In the genomic region with DNA sequence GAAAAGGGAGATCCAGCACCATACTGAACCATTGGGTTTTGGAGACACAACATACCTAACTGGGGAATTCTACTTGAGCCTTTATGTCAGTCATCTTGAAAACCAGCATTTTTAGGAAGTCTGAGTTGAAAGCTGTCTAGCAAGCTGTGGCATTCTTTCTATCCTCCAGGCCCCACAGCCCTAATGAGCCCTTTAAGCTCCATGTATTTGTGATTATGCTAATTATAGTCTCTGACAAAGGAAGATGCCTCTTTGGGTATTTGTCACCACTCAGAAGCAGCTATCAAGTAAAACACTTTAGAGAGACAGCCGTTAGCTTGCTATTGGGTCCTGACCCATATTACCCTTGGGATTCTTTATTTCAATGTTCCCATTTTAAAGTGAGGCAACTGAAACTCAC, we compare ENCODE assay signal across 16 cellular contexts.
"Had no signal": no experiment of that assay in that cellular context is flagged by ENCODE, and none has a peak within 500 bp of the region (broad histone marks: within the 10 kb centered on the region; RNA-seq: fewer than 3 reads in every experiment).

No MANE protein-coding gene starts in this region.

- H3K4me3 Mint-ChIP-seq: immature natural killer cell; naive thymus-derived CD8-positive, alpha-beta T cell had no signal

- H3K27me3 ChIP-seq: esophagus muscularis mucosa, gastroesophageal sphincter, ovary had no signal

- H3K4me1 Mint-ChIP-seq: immature natural killer cell; naive thymus-derived CD8-positive, alpha-beta T cell had no signal

- H3K27ac Mint-ChIP-seq: immature natural killer cell; naive thymus-derived CD8-positive, alpha-beta T cell had no signal

- H3K36me3 Mint-ChIP-seq: immature natural killer cell had no signal

- ATAC-seq: gastroesophageal sphincter; left colon; left ventricle myocardium superior; naive thymus-derived CD8-positive, alpha-beta T cell; right cardiac atrium had no signal

- H3K36me3 ChIP-seq: esophagus muscularis mucosa, gastroesophageal sphincter, ovary had no signal

- H3K4me1 ChIP-seq: esophagus muscularis mucosa, gastroesophageal sphincter had no signal

- H3K9me3 ChIP-seq: ovary had no signal

- H3K4me2 ChIP-seq: smooth muscle cell had no signal

- DNase-seq: effector memory CD4-positive, alpha-beta T cell; glutamatergic neuron; immature natural killer cell; kidney; left colon; left ventricle myocardium superior; naive thymus-derived CD8-positive, alpha-beta T cell; nucleus accumbens; ovary; right cardiac atrium; stimulated activated CD4-positive, alpha-beta T cell treated with anti-CD3 and anti-CD28 coated beads, Interleukin-2, amount 100 ng/mL, for 48 hours; stimulated activated naive CD4-positive, alpha-beta T cell treated with Interleukin-2 at 50 U/mL for 16 hours had no signal

- H3K4me3 ChIP-seq: esophagus muscularis mucosa, gastroesophageal sphincter, ovary, smooth muscle cell had no signal

- FAIRE-seq: kidney had no signal

- H3K27ac ChIP-seq: epithelial cell of prostate, esophagus muscularis mucosa, gastroesophageal sphincter, ovary had no signal
